Comparison of ENCODE assay signal across 12 cellular contexts in genomic region chrX:55007633-55008032, GRCh38. TPM values are rescaled to one million over a fixed set of nuclear protein-coding genes. Genes with fewer than 3 reads are reported as not detected.
DNase-seq lines count a peak whose midpoint lies in the region; ATAC-seq and TF ChIP-seq lines count a peak whose summit lies in the region.
"Had no signal": no experiment of that assay in that cellular context is flagged by ENCODE, and none has a peak within 500 bp of the region (broad histone marks: within the 10 kb centered on the region; RNA-seq: fewer than 3 reads in every experiment).

No MANE protein-coding gene starts in this region.

- no peak overlapping the region for H2AFZ ChIP-seq in GM23338

- H3K4me1 ChIP-seq in GM23338 (ENCODE audit: insufficient read depth) (no peaks in the 10 kb centered on the region), gastrocnemius medialis (peaks cover 0 to 5% of the 10 kb centered on the region in 2 donors)
- peaks cover 0 to 8% of the 10 kb centered on the region in 2 donors for H3K4me1 ChIP-seq in naive thymus-derived CD4-positive, alpha-beta T cell (ENCODE audit: control insufficient read depth in 2 of 2, insufficient read depth in 2 of 2, low read length in 2 of 2)

- no peak overlapping the region for H3K4me3 ChIP-seq in GM23338
- H3K4me3 ChIP-seq in astrocyte of the cerebellum (ENCODE audit: low read depth, low read length) = no peak overlapping the region
- H3K4me3 ChIP-seq in gastrocnemius medialis = no peak overlapping the region
- H3K4me3 ChIP-seq in naive thymus-derived CD4-positive, alpha-beta T cell (ENCODE audit: low read length) = no peak overlapping the region

- peaks cover 39% of the 10 kb centered on the region for H3K36me3 Mint-ChIP-seq in GM23338 (ENCODE audit: low read depth)
- peaks cover 0 to 26% (median 17%) of the 10 kb centered on the region in 5 donors for H3K36me3 Mint-ChIP-seq in naive thymus-derived CD4-positive, alpha-beta T cell

- no peak overlapping the region for H3K4me2 ChIP-seq in GM23338

- no peak for DNase-seq in GM23338 (ENCODE audit: low spot score)
- peak; percentile 9 for DNase-seq in astrocyte of the cerebellum (ENCODE audit: low read depth)
- peak; percentile 51 for DNase-seq in left cardiac atrium
- peak in 1 of 2 donors; percentile 37 for DNase-seq in gastrocnemius medialis
- no peak for DNase-seq in amniotic stem cell (lab: John Stamatoyannopoulos, UW)
- DNase-seq in NCI-H2227 (lab: John Stamatoyannopoulos, UW; ENCODE audit: unreplicated experiment) = no peak
- DNase-seq in naive thymus-derived CD4-positive, alpha-beta T cell = no peak
- DNase-seq: activated CD4-positive, alpha-beta T cell treated with anti-CD3 and anti-CD28 coated beads for 1 hour; MM.1S had no signal

- H3K27me3 ChIP-seq in GM23338 (ENCODE audit: insufficient read depth) = no peaks in the 10 kb centered on the region
- no peaks in the 10 kb centered on the region for H3K27me3 ChIP-seq in gastrocnemius medialis
- no peaks in the 10 kb centered on the region for H3K27me3 ChIP-seq in naive thymus-derived CD4-positive, alpha-beta T cell (ENCODE audit: control insufficient read depth in 2 of 2, insufficient read depth in 2 of 2, low read length in 2 of 2)

- H3K9me3 Mint-ChIP-seq in GM23338 = no peaks in the 10 kb centered on the region
- peaks cover 0 to 2% (median 0%) of the 10 kb centered on the region in 11 donors for H3K9me3 Mint-ChIP-seq in naive thymus-derived CD4-positive, alpha-beta T cell

- H3K79me2 ChIP-seq in GM23338 (replicated peaks; ENCODE audit: insufficient read depth) = no peaks in the 10 kb centered on the region

- peaks cover 8% of the 10 kb centered on the region for H3K4me1 Mint-ChIP-seq in GM23338
- H3K4me1 Mint-ChIP-seq in naive thymus-derived CD4-positive, alpha-beta T cell = peaks cover 0 to 19% (median 12%) of the 10 kb centered on the region in 7 donors

- H3K36me3 ChIP-seq in GM23338 (ENCODE audit: insufficient read depth) (no peaks in the 10 kb centered on the region), gastrocnemius medialis (peaks cover 0 to 14% of the 10 kb centered on the region in 2 donors)
- peaks cover 0 to 42% (median 0%) of the 10 kb centered on the region in 3 experiments for H3K36me3 ChIP-seq in naive thymus-derived CD4-positive, alpha-beta T cell (ENCODE audit: control insufficient read depth in 2 of 3, insufficient read depth in 3 of 3, low read length in 3 of 3)

- H3K27ac ChIP-seq in GM23338 (ENCODE audit: low read depth) (no peak overlapping the region), gastrocnemius medialis (peak overlapping the region in 3 of 4 donors; percentile 71 to 75 (median 74))
- H3K27ac ChIP-seq in naive thymus-derived CD4-positive, alpha-beta T cell (ENCODE audit: low read depth, low read length) = no peak overlapping the region

- H3K9me3 ChIP-seq in gastrocnemius medialis = no peaks in the 10 kb centered on the region
- no peaks in the 10 kb centered on the region for H3K9me3 ChIP-seq in naive thymus-derived CD4-positive, alpha-beta T cell (ENCODE audit: control insufficient read depth in 2 of 3, low read length in 3 of 3)

- CTCF ChIA-PET in naive thymus-derived CD4-positive, alpha-beta T cell (lab: Charles Lee) = no interaction called here

- no peak for TF ChIP-seq POLR2A in gastrocnemius medialis (IDR thresholded peaks at IDR 0.05)

- POLR2A ChIA-PET in naive thymus-derived CD4-positive, alpha-beta T cell (lab: Charles Lee) = interaction anchor here (0.5 kb wide), 1 partner anchor 1783 kb away, joined by 3 read pairs; no protein-coding TSS in a partner anchor

- peak overlapping the region; percentile 27; the same call in 1 of the 2 replicates for H3K27ac Mint-ChIP-seq in GM23338
- peak overlapping the region in 2 of 9 donors; percentile 53 to 68 for H3K27ac Mint-ChIP-seq in naive thymus-derived CD4-positive, alpha-beta T cell

- no peak overlapping the region for H3K4me3 Mint-ChIP-seq in GM23338
- no peak overlapping the region for H3K4me3 Mint-ChIP-seq in naive thymus-derived CD4-positive, alpha-beta T cell

- in situ Hi-C loops in astrocyte of the cerebellum (cut with HindIII; ENCODE audit: low sequenced_read_pairs) (no loop called here), gastrocnemius medialis (cut with MboI; ENCODE audit: low sequenced_read_pairs in 4 of 4) (loop anchor here in 1 of 4 donors (25.0 kb wide), 1 partner anchor 370 kb away; no protein-coding TSS in a partner anchor)

- ATAC-seq in GM23338 (no peak), left cardiac atrium (peak; percentile 71 to 91), gastrocnemius medialis (peak in 1 of 2 donors; percentile 63), GM18861 (IDR thresholded peaks at IDR 0.05; ENCODE audit: unreplicated experiment) (no peak)
- no peak for ATAC-seq in naive thymus-derived CD4-positive, alpha-beta T cell
- ATAC-seq: Panc1 had no signal

- TF ChIP-seq CTCF in GM23338 (conservative IDR thresholded peaks at IDR 0.05; ENCODE audit: low read depth in 2 of 2) (no peak), astrocyte of the cerebellum (IDR thresholded peaks at IDR 0.05; ENCODE audit: low read depth, low read length, missing control alignments) (no peak), gastrocnemius medialis (IDR thresholded peaks at IDR 0.05 in 4 of 5, conservative IDR thresholded peaks at IDR 0.05 in 1 of 5) (no peak)

- H3K9me2 ChIP-seq in GM23338 (ENCODE audit: insufficient read depth) = no peaks in the 10 kb centered on the region

- no peaks in the 10 kb centered on the region for H4K20me1 ChIP-seq in GM23338 (replicated peaks; ENCODE audit: insufficient read depth)

- H3K27me3 Mint-ChIP-seq in GM23338 (ENCODE audit: insufficient read depth, low read depth, poor library complexity) = no peaks in the 10 kb centered on the region
- no peaks in the 10 kb centered on the region for H3K27me3 Mint-ChIP-seq in naive thymus-derived CD4-positive, alpha-beta T cell

- intact Hi-C loops in left cardiac atrium (cut with DNase I) (no loop called here), gastrocnemius medialis (cut with DNase I; ENCODE audit: low total_unique reads) (no loop called here)
- intact Hi-C loops in naive thymus-derived CD4-positive, alpha-beta T cell (cut with micrococcal nuclease) = no loop called here

- no peaks in the 10 kb centered on the region for H3F3A ChIP-seq in GM23338 (replicated peaks; ENCODE audit: low read depth)

TF ChIP-seq in GM23338, 12 proteins besides CTCF, POLR2A, EP300 and RAD21 (continues in another document):
- no peak for TF ChIP-seq NANOG (IDR thresholded peaks at IDR 0.05; ENCODE audit: borderline replicate concordance)

RNA-seq across cellular contexts. Expression of gene APEX2, which starts 7.5 kb away (rescaled TPM):
- 15.0 and 20.1 TPM in 2 replicates for total RNA-seq in GM23338 (2014; rRNA removed; shearing (Covaris generic))
- polyA plus RNA-seq in GM23338 (2016; fragmentation: Nextera tagmentation; extraction: Ambion mirVana) = 9.6 and 10.0 TPM in 2 replicates
- total RNA-seq in left cardiac atrium (1 to 10 TPM; 8.9 to 9.1 TPM), gastrocnemius medialis (10 to 100 TPM in 1 of 4 donors, 1 to 10 TPM in 3; 8.3 to 17.2 (median 8.8) TPM)
- total RNA-seq in naive thymus-derived CD4-positive, alpha-beta T cell = 10 to 100 TPM in 4 of 5 experiments, 1 to 10 TPM in 1; 6.5 to 24.6 (median 12.2) TPM
- 10 to 100 TPM; 20.3 to 26.4 TPM for polyA plus RNA-seq in naive thymus-derived CD4-positive, alpha-beta T cell

RNA-seq across cellular contexts. Expression of gene PFKFB1, which starts 13.6 kb away (rescaled TPM):
- not detected in 2 replicates for total RNA-seq in GM23338 (2014; rRNA removed; shearing (Covaris generic))
- not detected in 2 replicates for polyA plus RNA-seq in GM23338 (2016; fragmentation: Nextera tagmentation; extraction: Ambion mirVana)
- total RNA-seq in left cardiac atrium (1 to 10 TPM in 1 of 2 donors, under 1 TPM in 1; 0.71 to 2.5 TPM), gastrocnemius medialis (10 to 100 TPM in 2 of 4 donors, 1 to 10 TPM in 2; 4.3 to 40.1 (median 13.9) TPM)
- total RNA-seq in naive thymus-derived CD4-positive, alpha-beta T cell = under 1 TPM; 0.27 to 1.00 (median 0.65) TPM
- under 1 TPM in 1 of 2 donors, not detected in 1; 0.26 TPM for polyA plus RNA-seq in naive thymus-derived CD4-positive, alpha-beta T cell

RNA-seq across cellular contexts. Expression of gene ALAS2, which starts 23.1 kb away (rescaled TPM):
- 0.50 TPM in 1 of 2 replicates, not detected in the other for total RNA-seq in GM23338 (2014; rRNA removed; shearing (Covaris generic))
- 0.23 TPM in 1 of 2 replicates, not detected in the other for polyA plus RNA-seq in GM23338 (2016; fragmentation: Nextera tagmentation; extraction: Ambion mirVana)
- total RNA-seq in left cardiac atrium (1 to 10 TPM in 1 of 2 donors, under 1 TPM in 1; 0.53 to 1.1 TPM), gastrocnemius medialis (1 to 10 TPM in 1 of 4 donors, under 1 TPM in 1, not detected in 2; 0.58 to 2.2 TPM)
- total RNA-seq in naive thymus-derived CD4-positive, alpha-beta T cell = under 1 TPM in 1 of 5 experiments, not detected in 4; 0.24 TPM
- not detected for polyA plus RNA-seq in naive thymus-derived CD4-positive, alpha-beta T cell
- polyA plus RNA-seq: urinary bladder had no signal

Comparison
In these comparisons a context has a peak if more than half of its experiments do, and no peak if none do; other contexts are left out.
1. ATAC-seq: peak in left cardiac atrium (2 of 2); none in GM23338 (single experiment), GM18861 (single experiment) and naive thymus-derived CD4-positive, alpha-beta T cell (single experiment).
2. DNase-seq: peak in astrocyte of the cerebellum (single experiment) and left cardiac atrium (single experiment); none in GM23338 (single experiment), amniotic stem cell (single experiment), NCI-H2227 (single experiment) and naive thymus-derived CD4-positive, alpha-beta T cell (0 of 9).
3. H3K27ac ChIP-seq: peak in gastrocnemius medialis (3 of 4); none in GM23338 (single experiment) and naive thymus-derived CD4-positive, alpha-beta T cell (single experiment).